1 cellular context compared by ENCODE assay signal in the genomic region with DNA sequence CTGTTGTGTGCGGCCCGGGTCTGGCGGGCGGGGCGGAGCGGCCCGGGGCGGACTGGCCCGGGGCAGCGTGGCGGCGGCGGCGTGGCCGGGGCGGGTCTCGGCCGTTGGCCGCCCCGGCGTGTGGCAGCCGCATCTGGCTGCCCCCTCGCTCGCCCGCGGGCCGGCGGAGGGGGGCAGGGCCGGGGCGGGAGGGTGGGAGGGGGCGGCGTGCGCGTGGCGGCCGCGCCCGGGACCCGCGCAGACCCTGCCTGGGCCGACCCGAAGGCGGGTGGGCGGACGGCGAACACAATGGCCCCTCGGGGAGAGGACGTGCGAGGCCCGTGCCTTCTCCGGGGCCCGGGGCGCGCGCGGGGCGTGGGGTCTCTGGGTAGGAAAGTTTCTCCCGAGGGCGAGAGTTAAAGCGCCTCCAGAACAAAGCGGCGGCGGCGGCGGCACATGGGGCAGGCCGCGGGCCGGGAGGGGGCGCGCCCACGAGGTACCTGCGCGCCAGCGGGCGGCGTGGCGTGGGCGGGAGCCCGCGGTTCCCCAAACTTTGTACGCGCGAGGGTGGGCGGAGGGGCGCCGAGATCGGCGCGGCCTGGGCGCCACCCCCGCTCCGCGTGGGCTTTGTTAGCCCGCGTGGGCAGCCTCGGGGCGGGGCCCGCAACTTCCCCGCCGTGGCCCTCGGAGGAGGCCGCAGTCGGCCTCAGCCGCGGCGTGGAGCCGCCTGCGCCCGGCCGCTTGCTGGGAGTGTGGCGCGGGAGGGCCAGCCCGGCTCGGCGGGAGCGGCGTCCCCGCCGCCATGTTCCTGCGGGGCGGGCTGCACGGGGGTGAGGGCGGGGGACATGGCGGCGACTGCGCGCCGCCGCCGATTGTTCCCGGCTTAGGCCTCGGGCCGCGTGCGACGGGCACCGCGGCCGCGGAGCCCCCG.
TF ChIP-seq lines count a peak whose summit lies in the region.

No MANE protein-coding gene starts in this region.

TF ChIP-seq in HepG2, 621 proteins besides CTCF, POLR2A, EP300 and RAD21:
- TF ChIP-seq ZNF260 (CRISPR knock-in tag; IDR thresholded peaks at IDR 0.05; ENCODE audit: borderline replicate concordance, low read depth) (no peak), AGO2 (optimal IDR thresholded peaks at IDR 0.05; ENCODE audit: low read depth, low read length) (peak; percentile 91), ZNF543 (CRISPR knock-in tag; IDR thresholded peaks at IDR 0.05) (no peak), TOPORS (CRISPR knock-in tag; IDR thresholded peaks at IDR 0.05) (0 out of 2 replicates have a peak, but pooled peaks have one; percentile 48), TAF1 (CRISPR knock-in tag; IDR thresholded peaks at IDR 0.05) (peak; percentile 47; the same call in 1 of the 2 replicates), KDM2A (CRISPR knock-in tag; IDR thresholded peaks at IDR 0.05; ENCODE audit: borderline replicate concordance, low read depth) (0 out of 2 replicates have a peak, but pooled peaks have one; percentile 11), SALL2 (CRISPR knock-in tag; IDR thresholded peaks at IDR 0.05) (0 out of 2 replicates have a peak, but pooled peaks have one; percentile 14), ZNF879 (CRISPR knock-in tag; IDR thresholded peaks at IDR 0.05) (peak; percentile 20; the same call in 1 of the 2 replicates), ZFY (CRISPR knock-in tag; IDR thresholded peaks at IDR 0.05) (peak; percentile 57), ARNT2 (CRISPR knock-in tag; IDR thresholded peaks at IDR 0.05; ENCODE audit: low read depth) (peak; percentile 75; the same call in 1 of the 2 replicates), ZNF746 (CRISPR knock-in tag; IDR thresholded peaks at IDR 0.05) (no peak), REL (CRISPR knock-in tag; conservative IDR thresholded peaks at IDR 0.05) (0 out of 2 replicates have a peak, but pooled peaks have one; percentile 17), CHD4 (IDR thresholded peaks at IDR 0.05; ENCODE audit: borderline replicate concordance, low read length) (no peak), SRY (CRISPR knock-in tag; IDR thresholded peaks at IDR 0.05) (0 out of 2 replicates have a peak, but pooled peaks have one; percentile 12), YEATS4 (CRISPR knock-in tag; IDR thresholded peaks at IDR 0.05; ENCODE audit: borderline replicate concordance) (peak; percentile 9; the same call in 1 of the 2 replicates), PHF8 (CRISPR knock-in tag; IDR thresholded peaks at IDR 0.05) (peak; percentile 60; the same call in 1 of the 2 replicates), POLR2AphosphoS5 (IDR thresholded peaks at IDR 0.05; ENCODE audit: low read depth, low read length) (peak; percentile 1; the same call in 1 of the 2 replicates), HNRNPLL (IDR thresholded peaks at IDR 0.05; ENCODE audit: low read depth, low read length, poor library complexity, severe bottlenecking) (peak; percentile 33), SIN3A (IDR thresholded peaks at IDR 0.05; ENCODE audit: borderline replicate concordance, low read depth, low read length) (0 out of 2 replicates have a peak, but pooled peaks have one; percentile 4), ZFX (CRISPR knock-in tag; IDR thresholded peaks at IDR 0.05; ENCODE audit: low read depth) (peak; percentile 67), ZNF816 (CRISPR knock-in tag; IDR thresholded peaks at IDR 0.05; ENCODE audit: borderline replicate concordance) (0 out of 2 replicates have a peak, but pooled peaks have one; percentile 27), IKZF4 (CRISPR knock-in tag; IDR thresholded peaks at IDR 0.05; ENCODE audit: borderline replicate concordance, low read depth, not compliant biosample characterization) (peak; percentile 30), MYC (CRISPR knock-in tag; IDR thresholded peaks at IDR 0.05; ENCODE audit: borderline replicate concordance) (peak; percentile 45; the same call in 1 of the 2 replicates), NFKBIZ (CRISPR knock-in tag; IDR thresholded peaks at IDR 0.05) (no peak), ATF1 (CRISPR knock-in tag; IDR thresholded peaks at IDR 0.05) (no peak), RBFOX2 (IDR thresholded peaks at IDR 0.05; ENCODE audit: low read depth, low read length) (peak; percentile 86), YY1 (IDR thresholded peaks at IDR 0.05; ENCODE audit: insufficient read depth, insufficient replicate concordance, low read depth, low read length) (peak; percentile 93)
- TF ChIP-seq, protein P1, sequence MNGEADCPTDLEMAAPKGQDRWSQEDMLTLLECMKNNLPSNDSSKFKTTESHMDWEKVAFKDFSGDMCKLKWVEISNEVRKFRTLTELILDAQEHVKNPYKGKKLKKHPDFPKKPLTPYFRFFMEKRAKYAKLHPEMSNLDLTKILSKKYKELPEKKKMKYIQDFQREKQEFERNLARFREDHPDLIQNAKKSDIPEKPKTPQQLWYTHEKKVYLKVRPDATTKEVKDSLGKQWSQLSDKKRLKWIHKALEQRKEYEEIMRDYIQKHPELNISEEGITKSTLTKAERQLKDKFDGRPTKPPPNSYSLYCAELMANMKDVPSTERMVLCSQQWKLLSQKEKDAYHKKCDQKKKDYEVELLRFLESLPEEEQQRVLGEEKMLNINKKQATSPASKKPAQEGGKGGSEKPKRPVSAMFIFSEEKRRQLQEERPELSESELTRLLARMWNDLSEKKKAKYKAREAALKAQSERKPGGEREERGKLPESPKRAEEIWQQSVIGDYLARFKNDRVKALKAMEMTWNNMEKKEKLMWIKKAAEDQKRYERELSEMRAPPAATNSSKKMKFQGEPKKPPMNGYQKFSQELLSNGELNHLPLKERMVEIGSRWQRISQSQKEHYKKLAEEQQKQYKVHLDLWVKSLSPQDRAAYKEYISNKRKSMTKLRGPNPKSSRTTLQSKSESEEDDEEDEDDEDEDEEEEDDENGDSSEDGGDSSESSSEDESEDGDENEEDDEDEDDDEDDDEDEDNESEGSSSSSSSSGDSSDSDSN (CRISPR knock-in tag; IDR thresholded peaks at IDR 0.05), result peak; percentile 17; the same call in 1 of the 2 replicates
- TF ChIP-seq, protein P2, sequence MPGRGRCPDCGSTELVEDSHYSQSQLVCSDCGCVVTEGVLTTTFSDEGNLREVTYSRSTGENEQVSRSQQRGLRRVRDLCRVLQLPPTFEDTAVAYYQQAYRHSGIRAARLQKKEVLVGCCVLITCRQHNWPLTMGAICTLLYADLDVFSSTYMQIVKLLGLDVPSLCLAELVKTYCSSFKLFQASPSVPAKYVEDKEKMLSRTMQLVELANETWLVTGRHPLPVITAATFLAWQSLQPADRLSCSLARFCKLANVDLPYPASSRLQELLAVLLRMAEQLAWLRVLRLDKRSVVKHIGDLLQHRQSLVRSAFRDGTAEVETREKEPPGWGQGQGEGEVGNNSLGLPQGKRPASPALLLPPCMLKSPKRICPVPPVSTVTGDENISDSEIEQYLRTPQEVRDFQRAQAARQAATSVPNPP (CRISPR knock-in tag; IDR thresholded peaks at IDR 0.05), result 0 out of 2 replicates have a peak, but pooled peaks have one; percentile 48
- TF ChIP-seq, protein P3, sequence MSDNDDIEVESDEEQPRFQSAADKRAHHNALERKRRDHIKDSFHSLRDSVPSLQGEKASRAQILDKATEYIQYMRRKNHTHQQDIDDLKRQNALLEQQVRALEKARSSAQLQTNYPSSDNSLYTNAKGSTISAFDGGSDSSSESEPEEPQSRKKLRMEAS (IDR thresholded peaks at IDR 0.05), result 0 out of 2 replicates have a peak, but pooled peaks have one; percentile 51
- TF ChIP-seq, protein P4, sequence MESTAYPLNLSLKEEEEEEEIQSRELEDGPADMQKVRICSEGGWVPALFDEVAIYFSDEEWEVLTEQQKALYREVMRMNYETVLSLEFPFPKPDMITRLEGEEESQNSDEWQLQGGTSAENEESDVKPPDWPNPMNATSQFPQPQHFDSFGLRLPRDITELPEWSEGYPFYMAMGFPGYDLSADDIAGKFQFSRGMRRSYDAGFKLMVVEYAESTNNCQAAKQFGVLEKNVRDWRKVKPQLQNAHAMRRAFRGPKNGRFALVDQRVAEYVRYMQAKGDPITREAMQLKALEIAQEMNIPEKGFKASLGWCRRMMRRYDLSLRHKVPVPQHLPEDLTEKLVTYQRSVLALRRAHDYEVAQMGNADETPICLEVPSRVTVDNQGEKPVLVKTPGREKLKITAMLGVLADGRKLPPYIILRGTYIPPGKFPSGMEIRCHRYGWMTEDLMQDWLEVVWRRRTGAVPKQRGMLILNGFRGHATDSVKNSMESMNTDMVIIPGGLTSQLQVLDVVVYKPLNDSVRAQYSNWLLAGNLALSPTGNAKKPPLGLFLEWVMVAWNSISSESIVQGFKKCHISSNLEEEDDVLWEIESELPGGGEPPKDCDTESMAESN (CRISPR knock-in tag; conservative IDR thresholded peaks at IDR 0.05), result peak; percentile 33
- TF ChIP-seq, protein P5, sequence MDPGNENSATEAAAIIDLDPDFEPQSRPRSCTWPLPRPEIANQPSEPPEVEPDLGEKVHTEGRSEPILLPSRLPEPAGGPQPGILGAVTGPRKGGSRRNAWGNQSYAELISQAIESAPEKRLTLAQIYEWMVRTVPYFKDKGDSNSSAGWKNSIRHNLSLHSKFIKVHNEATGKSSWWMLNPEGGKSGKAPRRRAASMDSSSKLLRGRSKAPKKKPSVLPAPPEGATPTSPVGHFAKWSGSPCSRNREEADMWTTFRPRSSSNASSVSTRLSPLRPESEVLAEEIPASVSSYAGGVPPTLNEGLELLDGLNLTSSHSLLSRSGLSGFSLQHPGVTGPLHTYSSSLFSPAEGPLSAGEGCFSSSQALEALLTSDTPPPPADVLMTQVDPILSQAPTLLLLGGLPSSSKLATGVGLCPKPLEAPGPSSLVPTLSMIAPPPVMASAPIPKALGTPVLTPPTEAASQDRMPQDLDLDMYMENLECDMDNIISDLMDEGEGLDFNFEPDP (CRISPR knock-in tag; conservative IDR thresholded peaks at IDR 0.05), result no peak
- TF ChIP-seq, protein P6, sequence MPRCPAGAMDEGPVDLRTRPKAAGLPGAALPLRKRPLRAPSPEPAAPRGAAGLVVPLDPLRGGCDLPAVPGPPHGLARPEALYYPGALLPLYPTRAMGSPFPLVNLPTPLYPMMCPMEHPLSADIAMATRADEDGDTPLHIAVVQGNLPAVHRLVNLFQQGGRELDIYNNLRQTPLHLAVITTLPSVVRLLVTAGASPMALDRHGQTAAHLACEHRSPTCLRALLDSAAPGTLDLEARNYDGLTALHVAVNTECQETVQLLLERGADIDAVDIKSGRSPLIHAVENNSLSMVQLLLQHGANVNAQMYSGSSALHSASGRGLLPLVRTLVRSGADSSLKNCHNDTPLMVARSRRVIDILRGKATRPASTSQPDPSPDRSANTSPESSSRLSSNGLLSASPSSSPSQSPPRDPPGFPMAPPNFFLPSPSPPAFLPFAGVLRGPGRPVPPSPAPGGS (CRISPR knock-in tag; IDR thresholded peaks at IDR 0.05), result peak; percentile 15; the same call in 1 of the 2 replicates
